8 cellular contexts compared by ENCODE assay signal in genomic region chr1:225425211-225425786, GRCh38. TPM values are rescaled to one million over a fixed set of nuclear protein-coding genes. Genes with fewer than 3 reads are reported as not detected.
DNase-seq lines count a peak whose midpoint lies in the region; ATAC-seq, FAIRE-seq and TF ChIP-seq lines count a peak whose summit lies in the region.

No MANE protein-coding gene starts in this region.

- H3K9ac ChIP-seq in HUES48 (ENCODE audit: low read depth, low read length) (no peak overlapping the region), HepG2 (ENCODE audit: insufficient read depth, low read depth, low read length) (peak overlapping the region; percentile 92; the same call in 1 of the 2 replicates)

- H3K9me3 ChIP-seq in HUES48 (ENCODE audit: control insufficient read depth, insufficient read depth, low read length) (peaks cover 1% of the 10 kb centered on the region; the same call in 1 of the 2 replicates), HepG2 (ENCODE audit: low read length) (no peaks in the 10 kb centered on the region)

- CTCF ChIA-PET in WTC11 (lab: Charles Lee) = interaction anchor here (0.9 to 1.7 kb wide), 5 partner anchors 16 to 107 kb away, joined by 3 to 7 read pairs (median 4); no protein-coding TSS in a partner anchor
- CTCF ChIA-PET in HepG2 (lab: Yijun Ruan, JAX; ENCODE audit: low intra/inter-chr PET ratio, low total read pairs) = no interaction called here

- H3K27me3 ChIP-seq in HUES48 (ENCODE audit: control insufficient read depth, insufficient read depth, low read length) = peaks cover 23% of the 10 kb centered on the region
- H3K27me3 ChIP-seq in HepG2 (ENCODE audit: control insufficient read depth in 1 of 2, insufficient read depth in 2 of 2, low read length in 2 of 2) = no peaks in the 10 kb centered on the region; a peak in 1 of 5 replicates

- no peak overlapping the region for H3K27ac Mint-ChIP-seq in WTC11

- H3K4me3 ChIP-seq in HUES48 (ENCODE audit: low read depth, low read length) (peak overlapping the region; percentile 26), HepG2 (replicated peaks in 1 of 3; ENCODE audit: insufficient read depth in 1 of 3, low read depth in 2 of 3, low read length in 3 of 3) (peak overlapping the region; percentile 14 to 95 (median 83); a peak in 4 of 6 replicates)

- H3K4me1 ChIP-seq in HUES48 (ENCODE audit: control insufficient read depth, insufficient read depth, low read length) (peaks cover 36% of the 10 kb centered on the region), HepG2 (ENCODE audit: insufficient read depth, low read length) (peaks cover 52% of the 10 kb centered on the region)

- in situ Hi-C loops in HepG2 (cut with HindIII; ENCODE audit: extremely low pct_ligation_motif_present, low pct_unique_long_range_greater_than_20kb) = no loop called here

- TF ChIP-seq POLR2A in HepG2 (IDR thresholded peaks at IDR 0.05; ENCODE audit: insufficient read depth in 1 of 2, low read depth in 2 of 2, low read length in 2 of 2) = no peak

- peaks cover 4% of the 10 kb centered on the region for H3K9me3 Mint-ChIP-seq in WTC11

- no peak for TF ChIP-seq EP300 in HepG2 (IDR thresholded peaks at IDR 0.05; ENCODE audit: low read depth in 2 of 2, low read length in 2 of 2)
- no peak for TF ChIP-seq EP300 in HepG2 (CRISPR knock-in tag; IDR thresholded peaks at IDR 0.05; ENCODE audit: borderline replicate concordance)

- H4K20me1 ChIP-seq in HepG2 (ENCODE audit: insufficient read depth, low read length) = peaks cover 17% of the 10 kb centered on the region

- POLR2A ChIA-PET in WTC11 (lab: Charles Lee) = interaction anchor here (0.5 kb wide), 1 partner anchor 15 kb away, joined by 3 read pairs; no protein-coding TSS in a partner anchor
- POLR2A ChIA-PET in HepG2 (lab: Yijun Ruan, JAX) = interaction anchor here (1.0 kb wide), 1 partner anchor 637 kb away, joined by 3 read pairs; the partner anchor contains the start of gene H3-3A

- intact Hi-C loops in HepG2 (cut with micrococcal nuclease; ENCODE audit: unreplicated experiment) = no loop called here

- H3K4me1 Mint-ChIP-seq in WTC11 = peaks cover 56% of the 10 kb centered on the region

- H3K4me3 Mint-ChIP-seq in WTC11 = peak overlapping the region; percentile 73; the same call in 1 of the 2 replicates

- no peak overlapping the region for H2AFZ ChIP-seq in HepG2 (ENCODE audit: low read length)

- BruUV-seq in HepG2 (replicated peaks; lab: Mats Ljungman, UMichigan) = no TSS peak

- ATAC-seq in WTC11 (no peak), HepG2 (no peak), HG02981 (IDR thresholded peaks at IDR 0.05; ENCODE audit: unreplicated experiment) (no peak), GM21576 (IDR thresholded peaks at IDR 0.05; ENCODE audit: unreplicated experiment) (no peak), GM19452 (IDR thresholded peaks at IDR 0.05; ENCODE audit: unreplicated experiment) (no peak), GM21717 (IDR thresholded peaks at IDR 0.05; ENCODE audit: unreplicated experiment) (no peak)

- H3K27ac ChIP-seq in HUES48 (ENCODE audit: low read depth, low read length) (peak overlapping the region; percentile 76), HepG2 (ENCODE audit: extremely low read length, insufficient read depth, low read length) (no peak overlapping the region)

- no peak for FAIRE-seq in HepG2 (lab: Jason Lieb, UNC)

- 41% methylated on average over 5 of the region's 5 CpGs for WGBS in HepG2 (ENCODE audit: low lambda C conversion rate)

- peaks cover 9% of the 10 kb centered on the region for H3K36me3 Mint-ChIP-seq in WTC11

- H3K79me2 ChIP-seq in HepG2 (ENCODE audit: insufficient read depth, low read length) = peaks cover 66% of the 10 kb centered on the region

- H3K4me2 ChIP-seq in HepG2 (ENCODE audit: low read depth, low read length) = peak overlapping the region; percentile 92

- peaks cover 16% of the 10 kb centered on the region for H3K36me3 ChIP-seq in HUES48 (ENCODE audit: control insufficient read depth, insufficient read depth, low read length)
- H3K36me3 ChIP-seq in HepG2 (replicated peaks in 1 of 2; ENCODE audit: control insufficient read depth in 1 of 2, insufficient read depth in 2 of 2, low read length in 2 of 2) = peaks cover 0 to 24% of the 10 kb centered on the region in 2 experiments; a peak in 2 of 5 replicates

- TF ChIP-seq CTCF in WTC11 (IDR thresholded peaks at IDR 0.05) (no peak), HepG2 (CRISPR knock-in tag; IDR thresholded peaks at IDR 0.05) (no peak)

- no peak for TF ChIP-seq RAD21 in HepG2 (CRISPR knock-in tag; IDR thresholded peaks at IDR 0.05)

- H3K27me3 Mint-ChIP-seq in WTC11 (ENCODE audit: low read depth) = peaks cover 24% of the 10 kb centered on the region

- peak; percentile 69 to 77 for DNase-seq in AML-193 (lab: John Stamatoyannopoulos, UW)
- no peak for DNase-seq in WTC11 (ENCODE audit: low spot score)
- no peak for DNase-seq in HepG2 (ENCODE audit: low spot score)

TF ChIP-seq in WTC11, 78 proteins besides CTCF, POLR2A, EP300 and RAD21 (continues in another document):
- TF ChIP-seq TEAD4 (CRISPR knock-in tag; IDR thresholded peaks at IDR 0.05) (no peak), CREB1 (CRISPR knock-in tag; IDR thresholded peaks at IDR 0.05) (no peak), ATF6 (CRISPR knock-in tag; IDR thresholded peaks at IDR 0.05) (no peak), TCF7 (CRISPR knock-in tag; IDR thresholded peaks at IDR 0.05; ENCODE audit: low read depth) (no peak), SMAD4 (CRISPR knock-in tag; IDR thresholded peaks at IDR 0.05) (no peak), FOXK1 (CRISPR knock-in tag; IDR thresholded peaks at IDR 0.05) (no peak), ZNF416 (CRISPR knock-in tag; IDR thresholded peaks at IDR 0.05) (no peak)

TF ChIP-seq in HepG2, 621 proteins besides CTCF, POLR2A, EP300 and RAD21 (continues in another document):
- TF ChIP-seq PLSCR1 (CRISPR knock-in tag; IDR thresholded peaks at IDR 0.05; ENCODE audit: borderline replicate concordance) (no peak), NFRKB (IDR thresholded peaks at IDR 0.05) (no peak), ZFP41 (CRISPR knock-in tag; IDR thresholded peaks at IDR 0.05; ENCODE audit: borderline replicate concordance) (no peak), ZNF687 (CRISPR knock-in tag; IDR thresholded peaks at IDR 0.05) (no peak), SMC3 (IDR thresholded peaks at IDR 0.05; ENCODE audit: low read length) (no peak), ZBTB1 (CRISPR knock-in tag; IDR thresholded peaks at IDR 0.05; ENCODE audit: borderline replicate concordance) (no peak)

RNA-seq across cellular contexts. Expression of gene LBR, which starts 2.5 kb away (rescaled TPM):
- 63.8 to 86.0 TPM (median 66.0 TPM) in 3 replicates for total RNA-seq in WTC11 (2021)
- 64.4 and 76.7 TPM in 2 replicates for total RNA-seq in HepG2 (2016; rRNA removed; fragmentation: Illumina TruSeq; extraction: Trizol)
- 5.8 and 7.2 TPM in 2 replicates for total RNA-seq in HepG2 (2016; cell fraction: cytosol; rRNA removed; fragmentation: Illumina TruSeq; extraction: Trizol; ENCODE audit: low read depth)
- 58.0 and 76.5 TPM in 2 replicates for total RNA-seq in HepG2 (2016; cell fraction: insoluble cytoplasmic fraction; rRNA removed; fragmentation: Illumina TruSeq; extraction: Trizol)
- 18.3 and 23.6 TPM in 2 replicates for total RNA-seq in HepG2 (2016; cell fraction: membrane; rRNA removed; fragmentation: Illumina TruSeq; extraction: Trizol)
- total RNA-seq in HepG2 (2016; cell fraction: nucleus; rRNA removed; fragmentation: Illumina TruSeq; extraction: Trizol) = 103 and 116 TPM in 2 replicates
- polyA plus RNA-seq in HepG2 (2011; rRNA removed) = 38.2 and 38.9 TPM in 2 replicates
- 25.2 and 34.9 TPM in 2 replicates for polyA plus RNA-seq in HepG2 (2011; cell fraction: cytosol; rRNA removed)
- polyA plus RNA-seq in HepG2 (2011; cell fraction: nucleus; rRNA removed) = 20.9 and 21.1 TPM in 2 replicates
- 42.0 and 46.8 TPM in 2 replicates for polyA plus RNA-seq in HepG2 (2012)
- polyA plus RNA-seq in HepG2 (2016; cell fraction: cytosol; fragmentation: Illumina TruSeq; extraction: Trizol; ENCODE audit: low read depth) = 3.8 and 4.4 TPM in 2 replicates
- polyA plus RNA-seq in HepG2 (2016; cell fraction: insoluble cytoplasmic fraction; fragmentation: Illumina TruSeq; extraction: Trizol; ENCODE audit: low read depth) = 58.6 and 66.3 TPM in 2 replicates
- 12.1 and 13.5 TPM in 2 replicates for polyA plus RNA-seq in HepG2 (2016; cell fraction: membrane; fragmentation: Illumina TruSeq; extraction: Trizol; ENCODE audit: low read depth)
- polyA plus RNA-seq in HepG2 (2016; cell fraction: nucleus; fragmentation: Illumina TruSeq; extraction: Trizol; ENCODE audit: insufficient read depth, low read depth) = 109 and 114 TPM in 2 replicates
- 59.8 and 110 TPM in 2 replicates for polyA minus RNA-seq in HepG2 (2011; rRNA and poly(A)+ RNA removed; ENCODE audit: low replicate concordance)
- 35.1 and 35.9 TPM in 2 replicates for polyA minus RNA-seq in HepG2 (2011; cell fraction: cytosol; rRNA and poly(A)+ RNA removed)
- polyA minus RNA-seq in HepG2 (2011; cell fraction: nucleus; rRNA and poly(A)+ RNA removed) = 43.9 and 51.8 TPM in 2 replicates

Comparison
In these comparisons a context has a peak if more than half of its experiments do, and no peak if none do; other contexts are left out.
1. DNase-seq: peak in AML-193 (2 of 2); none in WTC11 (single experiment) and HepG2 (single experiment).